ENCODE assay signal across 23 cellular contexts in the genomic region with DNA sequence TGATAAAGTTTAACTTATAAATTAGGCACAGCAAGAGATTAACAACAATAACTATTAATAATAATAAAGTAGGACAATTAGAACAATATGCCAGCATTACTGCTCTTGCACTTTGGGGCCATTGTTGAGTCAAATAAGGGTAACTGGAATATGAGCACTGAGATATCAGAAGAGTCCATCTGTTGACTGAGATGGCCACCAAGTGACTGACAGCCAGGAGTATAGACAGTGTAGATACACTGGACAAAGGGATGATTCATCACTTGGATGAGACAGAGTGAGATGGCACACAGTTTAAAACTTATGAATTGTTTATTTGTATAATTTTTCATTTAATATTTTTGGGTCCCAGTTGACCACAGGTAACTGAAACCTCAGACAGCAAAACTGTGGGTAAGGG. TPM values are rescaled to one million over a fixed set of nuclear protein-coding genes. Genes with fewer than 3 reads are reported as not detected.
DNase-seq lines count a peak whose midpoint lies in the region; ATAC-seq, FAIRE-seq and TF ChIP-seq lines count a peak whose summit lies in the region.
"Had no signal": no experiment of that assay in that cellular context is flagged by ENCODE, and none has a peak within 500 bp of the region (broad histone marks: within the 10 kb centered on the region; RNA-seq: fewer than 3 reads in every experiment).

No MANE protein-coding gene starts in this region.

- H3K9ac ChIP-seq in PC-3 (ENCODE audit: low read length) = no peak overlapping the region

- H3K9me2 ChIP-seq in PC-3 (replicated peaks; ENCODE audit: low read length) = no peaks in the 10 kb centered on the region

- H3K9me3 ChIP-seq in A549 = peaks cover 4% of the 10 kb centered on the region; the same call in 1 of the 3 replicates
- H3K9me3 ChIP-seq in PC-3 (ENCODE audit: low read length) = no peaks in the 10 kb centered on the region
- H3K9me3 ChIP-seq in MG63 = peaks cover 5% of the 10 kb centered on the region
- H3K9me3 ChIP-seq: upper lobe of right lung had no signal

- H3K4me3 ChIP-seq in A549 (no peak overlapping the region), PC-3 (ENCODE audit: low read length) (no peak overlapping the region), epithelial cell of esophagus (ENCODE audit: low read length) (no peak overlapping the region), MG63 (no peak overlapping the region)
- H3K4me3 ChIP-seq: heart right ventricle, upper lobe of right lung had no signal

- POLR2A ChIA-PET in A549 (lab: Yijun Ruan, JAX) = no interaction called here
- POLR2A ChIA-PET in PC-3 (lab: Charles Lee; ENCODE audit: unreplicated experiment) = no interaction called here

- in situ Hi-C loops in ACHN (cut with HindIII; ENCODE audit: low pct_ligation_motif_present, low pct_unique_long_range_greater_than_20kb, low sequenced_read_pairs) = no loop called here

- ATAC-seq in A549 (peak; percentile 73 to 83; a peak in 4 of 6 replicates), PC-3 (peak; percentile 90), HG02588 (IDR thresholded peaks at IDR 0.05; ENCODE audit: unreplicated experiment) (no peak)
- ATAC-seq: activated CD8-positive, alpha-beta T cell treated with anti-CD3 and anti-CD28 coated beads, Interleukin-2, amount 10 ng/mL, durations not matched to agents 7 days and 5 days; heart right ventricle; naive thymus-derived CD4-positive, alpha-beta T cell; upper lobe of right lung had no signal

- no TSS peak for BruUV-seq in PC-3 (replicated peaks; lab: Mats Ljungman, UMichigan)

- CTCF ChIA-PET in A549 (lab: Yijun Ruan, JAX) = no interaction called here
- CTCF ChIA-PET in PC-3 (lab: Charles Lee) = no interaction called here

- DNase-seq in A549 (ENCODE audit: low read depth in 1 of 2, low spot score in 1 of 2) (peak in 1 of 2 experiments; percentile 15), GM18507 (ENCODE audit: extremely low spot score, insufficient read length, low read depth) (no peak), PC-3 (peak; percentile 58), epithelial cell of esophagus (ENCODE audit: low read depth) (peak; percentile 49), MG63 (no peak), ACHN (no peak), A172 (ENCODE audit: low spot score) (no peak)
- DNase-seq: activated CD4-positive, CD25-positive, alpha-beta regulatory T cell treated with anti-CD3 and anti-CD28 coated beads, Interleukin-2, amount 50 U/mL, for 72 hours; activated CD8-positive, alpha-beta T cell treated with anti-CD3 and anti-CD28 coated beads, Interleukin-2, amount 10 ng/mL, durations not matched to agents 7 days and 5 days; activated gamma-delta T cell; activated T-cell treated with anti-CD3 and anti-CD28 coated beads for 4 hours; C1 segment of cervical spinal cord; heart right ventricle; Kasumi-1; naive thymus-derived CD4-positive, alpha-beta T cell; NCI-H1092 treated with DMSO at 0.1 percent for 48 hours; NCI-H1930; NCI-H226; NCI-H748 treated with DMSO at 0.1 percent for 48 hours; Right ventricle myocardium superior; upper lobe of right lung had no signal

- no peak for TF ChIP-seq POLR2A in A549 (IDR thresholded peaks at IDR 0.05; ENCODE audit: low read length)

- H3K36me3 ChIP-seq in PC-3 (ENCODE audit: low read depth, low read length) = peaks cover 12% of the 10 kb centered on the region
- peaks cover 6% of the 10 kb centered on the region for H3K36me3 ChIP-seq in MG63

- H2AFZ ChIP-seq in PC-3 (ENCODE audit: low read length) = no peak overlapping the region

- H3K4me2 ChIP-seq in A549 (no peak overlapping the region), PC-3 (ENCODE audit: low read length) (no peak overlapping the region)

- H4K20me1 ChIP-seq in PC-3 (ENCODE audit: low read length) = 0 out of 2 replicates have a peak, but pooled peaks cover 4% of the 10 kb centered on the region

- peaks cover 26% of the 10 kb centered on the region for H3K79me2 ChIP-seq in PC-3 (ENCODE audit: low read length)

- H3K4me1 ChIP-seq in A549 (peaks cover 29% of the 10 kb centered on the region), PC-3 (ENCODE audit: insufficient read depth, low read length) (peaks cover 28% of the 10 kb centered on the region)
- H3K4me1 ChIP-seq: upper lobe of right lung had no signal

- no peaks in the 10 kb centered on the region for H3F3A ChIP-seq in PC-3 (ENCODE audit: low read length, unreplicated experiment)

- H3K27ac ChIP-seq in A549 (no peak overlapping the region), PC-3 (ENCODE audit: low read length) (no peak overlapping the region)
- H3K27ac ChIP-seq: heart right ventricle, upper lobe of right lung had no signal

- intact Hi-C loops in PC-3 (cut with micrococcal nuclease) = no loop called here

- no peak for TF ChIP-seq EP300 in A549 (IDR thresholded peaks at IDR 0.05)

- H3K27me3 ChIP-seq in PC-3 (ENCODE audit: low read length) = no peaks in the 10 kb centered on the region
- H3K27me3 ChIP-seq in MG63 = no peaks in the 10 kb centered on the region
- H3K27me3 ChIP-seq: heart right ventricle, upper lobe of right lung had no signal

- no peak; a peak in 1 of 5 replicates for TF ChIP-seq RAD21 in A549 (conservative IDR thresholded peaks at IDR 0.05 in 1 of 2, IDR thresholded peaks at IDR 0.05 in 1 of 2)

- TF ChIP-seq CTCF in A549 (IDR thresholded peaks at IDR 0.05) = no peak
- no peak for TF ChIP-seq CTCF in PC-3 (conservative IDR thresholded peaks at IDR 0.05; ENCODE audit: low read depth, low read length)
- TF ChIP-seq CTCF in epithelial cell of esophagus (IDR thresholded peaks at IDR 0.05; ENCODE audit: insufficient read depth, low read depth, low read length, missing control alignments) = no peak

- no peak for FAIRE-seq in A549 (lab: Jason Lieb, UNC)
- peak; percentile 21 for FAIRE-seq in GM18507 (lab: Jason Lieb, UNC)
- FAIRE-seq: H1 had no signal

TF ChIP-seq in A549, 52 proteins besides CTCF, POLR2A, EP300 and RAD21:
- no peak for TF ChIP-seq ZC3H11A (IDR thresholded peaks at IDR 0.05)
- no peak for TF ChIP-seq MYC (IDR thresholded peaks at IDR 0.05; ENCODE audit: borderline replicate concordance, low read length)
- TF ChIP-seq HEYL (CRISPR knock-in tag; IDR thresholded peaks at IDR 0.05) = no peak
- TF ChIP-seq NPAS2 (CRISPR knock-in tag; IDR thresholded peaks at IDR 0.05; ENCODE audit: borderline replicate concordance) = no peak
- TF ChIP-seq ESRRA (IDR thresholded peaks at IDR 0.05; ENCODE audit: borderline replicate concordance, low read length) = no peak
- TF ChIP-seq ATOH8 (CRISPR knock-in tag; IDR thresholded peaks at IDR 0.05; ENCODE audit: low read depth) = no peak
- no peak for TF ChIP-seq TFCP2L1 (CRISPR knock-in tag; IDR thresholded peaks at IDR 0.05)
- TF ChIP-seq NR3C1 (IDR thresholded peaks at IDR 0.05) = no peak
- no peak for TF ChIP-seq FOSL2 (IDR thresholded peaks at IDR 0.05)
- TF ChIP-seq FOSL2 (CRISPR knock-in tag; IDR thresholded peaks at IDR 0.05) = no peak
- no peak for TF ChIP-seq KDM5A (IDR thresholded peaks at IDR 0.05)
- TF ChIP-seq, protein P1, sequence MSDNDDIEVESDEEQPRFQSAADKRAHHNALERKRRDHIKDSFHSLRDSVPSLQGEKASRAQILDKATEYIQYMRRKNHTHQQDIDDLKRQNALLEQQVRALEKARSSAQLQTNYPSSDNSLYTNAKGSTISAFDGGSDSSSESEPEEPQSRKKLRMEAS (IDR thresholded peaks at IDR 0.05) = no peak
- TF ChIP-seq ZSCAN20 (CRISPR knock-in tag; IDR thresholded peaks at IDR 0.05) = no peak
- TF ChIP-seq REST (IDR thresholded peaks at IDR 0.05) = no peak
- no peak for TF ChIP-seq BHLHE40 (IDR thresholded peaks at IDR 0.05; ENCODE audit: low read depth, low read length)
- no peak for TF ChIP-seq FOSB (CRISPR knock-in tag; IDR thresholded peaks at IDR 0.05)

RNA-seq across cellular contexts. Expression of gene NAB1, which starts 20.0 kb away (rescaled TPM):
- 55.6 and 67.3 TPM in 2 replicates for polyA plus RNA-seq in A549 (2011; rRNA removed)
- polyA plus RNA-seq in A549 (2012; cell fraction: cytosol; rRNA removed) = 16.7 and 17.6 TPM in 2 replicates
- 15.7 and 20.3 TPM in 2 replicates for polyA plus RNA-seq in A549 (2012; cell fraction: nucleus; rRNA removed)
- polyA plus RNA-seq in A549 (2017; fragmentation: RNase III; extraction: RNeasy Plus Mini Kit Qiagen cat#74134 plus additional on column Dnase treatment) = 31.8 to 37.8 TPM (median 37.6 TPM) in 3 replicates
- 60.9 and 70.4 TPM in 2 replicates for polyA minus RNA-seq in A549 (2011; rRNA and poly(A)+ RNA removed)
- total RNA-seq in PC-3 (2014; rRNA removed) = 23.1 and 23.6 TPM in 2 replicates
- total RNA-seq in MG63 (2014; rRNA removed; shearing (Covaris generic); ENCODE audit: low replicate concordance) = 18.5 and 93.0 TPM in 2 replicates
- total RNA-seq in A172 (2014; rRNA removed; shearing (Covaris generic)) = 45.5 and 54.8 TPM in 2 replicates

Comparison
In these comparisons a context has a peak if more than half of its experiments do, and no peak if none do; other contexts are left out.
1. DNase-seq: peak in PC-3 (single experiment) and epithelial cell of esophagus (single experiment); none in GM18507 (single experiment), MG63 (single experiment), ACHN (single experiment) and A172 (single experiment).